Comparison of ENCODE assay signal across 1 cellular context in the genomic region with DNA sequence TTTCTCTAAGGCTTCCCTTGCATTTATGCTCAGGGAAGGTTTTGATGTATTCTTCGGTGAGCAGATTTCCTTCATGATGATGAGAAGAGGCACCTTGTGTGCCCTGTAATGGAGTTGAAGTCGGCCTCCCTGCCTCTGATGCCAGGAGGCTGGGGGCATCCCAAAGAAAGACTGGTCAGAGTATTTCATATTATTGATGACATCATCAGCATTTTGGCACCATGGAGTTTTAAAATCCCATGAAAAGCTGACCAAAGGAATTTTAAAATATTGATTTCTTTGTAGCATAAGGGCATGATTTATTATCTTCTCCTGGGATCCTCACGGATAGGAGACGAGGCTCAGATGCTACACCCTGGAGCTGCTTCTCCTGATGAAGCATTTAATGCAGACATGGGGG.
TF ChIP-seq lines count a peak whose summit lies in the region.

No MANE protein-coding gene starts in this region.

TF ChIP-seq in HepG2, 621 proteins besides CTCF, POLR2A, EP300 and RAD21 (continued from another document):
- TF ChIP-seq, protein P1, sequence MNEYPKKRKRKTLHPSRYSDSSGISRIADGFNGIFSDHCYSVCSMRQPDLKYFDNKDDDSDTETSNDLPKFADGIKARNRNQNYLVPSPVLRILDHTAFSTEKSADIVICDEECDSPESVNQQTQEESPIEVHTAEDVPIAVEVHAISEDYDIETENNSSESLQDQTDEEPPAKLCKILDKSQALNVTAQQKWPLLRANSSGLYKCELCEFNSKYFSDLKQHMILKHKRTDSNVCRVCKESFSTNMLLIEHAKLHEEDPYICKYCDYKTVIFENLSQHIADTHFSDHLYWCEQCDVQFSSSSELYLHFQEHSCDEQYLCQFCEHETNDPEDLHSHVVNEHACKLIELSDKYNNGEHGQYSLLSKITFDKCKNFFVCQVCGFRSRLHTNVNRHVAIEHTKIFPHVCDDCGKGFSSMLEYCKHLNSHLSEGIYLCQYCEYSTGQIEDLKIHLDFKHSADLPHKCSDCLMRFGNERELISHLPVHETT (CRISPR knock-in tag; conservative IDR thresholded peaks at IDR 0.05): no peak
- TF ChIP-seq ZNF761 (CRISPR knock-in tag; conservative IDR thresholded peaks at IDR 0.05) (no peak), ZSCAN25 (CRISPR knock-in tag; IDR thresholded peaks at IDR 0.05) (no peak), MAFF (IDR thresholded peaks at IDR 0.05; ENCODE audit: low read depth, low read length) (peak; percentile 52; the same call in 1 of the 2 replicates), ESRRA (CRISPR knock-in tag; IDR thresholded peaks at IDR 0.05; ENCODE audit: low read depth) (no peak), CREB1 (IDR thresholded peaks at IDR 0.05) (peak; percentile 69), CREB1 (CRISPR knock-in tag; IDR thresholded peaks at IDR 0.05) (no peak), SMARCE1 (IDR thresholded peaks at IDR 0.05; ENCODE audit: borderline replicate concordance) (no peak), ISX (CRISPR knock-in tag; conservative IDR thresholded peaks at IDR 0.05) (no peak), POLR2AphosphoS5 (IDR thresholded peaks at IDR 0.05; ENCODE audit: low read depth, low read length) (no peak), MBD4 (IDR thresholded peaks at IDR 0.05; ENCODE audit: borderline replicate concordance, low read length) (no peak), KLF6 (CRISPR knock-in tag; IDR thresholded peaks at IDR 0.05) (no peak), MAFK (conservative IDR thresholded peaks at IDR 0.05 in 1 of 2, IDR thresholded peaks at IDR 0.05 in 1 of 2; ENCODE audit: low read length in 2 of 2) (peak; percentile 38 to 62; a peak in 3 of 4 replicates)
- TF ChIP-seq, protein P2, sequence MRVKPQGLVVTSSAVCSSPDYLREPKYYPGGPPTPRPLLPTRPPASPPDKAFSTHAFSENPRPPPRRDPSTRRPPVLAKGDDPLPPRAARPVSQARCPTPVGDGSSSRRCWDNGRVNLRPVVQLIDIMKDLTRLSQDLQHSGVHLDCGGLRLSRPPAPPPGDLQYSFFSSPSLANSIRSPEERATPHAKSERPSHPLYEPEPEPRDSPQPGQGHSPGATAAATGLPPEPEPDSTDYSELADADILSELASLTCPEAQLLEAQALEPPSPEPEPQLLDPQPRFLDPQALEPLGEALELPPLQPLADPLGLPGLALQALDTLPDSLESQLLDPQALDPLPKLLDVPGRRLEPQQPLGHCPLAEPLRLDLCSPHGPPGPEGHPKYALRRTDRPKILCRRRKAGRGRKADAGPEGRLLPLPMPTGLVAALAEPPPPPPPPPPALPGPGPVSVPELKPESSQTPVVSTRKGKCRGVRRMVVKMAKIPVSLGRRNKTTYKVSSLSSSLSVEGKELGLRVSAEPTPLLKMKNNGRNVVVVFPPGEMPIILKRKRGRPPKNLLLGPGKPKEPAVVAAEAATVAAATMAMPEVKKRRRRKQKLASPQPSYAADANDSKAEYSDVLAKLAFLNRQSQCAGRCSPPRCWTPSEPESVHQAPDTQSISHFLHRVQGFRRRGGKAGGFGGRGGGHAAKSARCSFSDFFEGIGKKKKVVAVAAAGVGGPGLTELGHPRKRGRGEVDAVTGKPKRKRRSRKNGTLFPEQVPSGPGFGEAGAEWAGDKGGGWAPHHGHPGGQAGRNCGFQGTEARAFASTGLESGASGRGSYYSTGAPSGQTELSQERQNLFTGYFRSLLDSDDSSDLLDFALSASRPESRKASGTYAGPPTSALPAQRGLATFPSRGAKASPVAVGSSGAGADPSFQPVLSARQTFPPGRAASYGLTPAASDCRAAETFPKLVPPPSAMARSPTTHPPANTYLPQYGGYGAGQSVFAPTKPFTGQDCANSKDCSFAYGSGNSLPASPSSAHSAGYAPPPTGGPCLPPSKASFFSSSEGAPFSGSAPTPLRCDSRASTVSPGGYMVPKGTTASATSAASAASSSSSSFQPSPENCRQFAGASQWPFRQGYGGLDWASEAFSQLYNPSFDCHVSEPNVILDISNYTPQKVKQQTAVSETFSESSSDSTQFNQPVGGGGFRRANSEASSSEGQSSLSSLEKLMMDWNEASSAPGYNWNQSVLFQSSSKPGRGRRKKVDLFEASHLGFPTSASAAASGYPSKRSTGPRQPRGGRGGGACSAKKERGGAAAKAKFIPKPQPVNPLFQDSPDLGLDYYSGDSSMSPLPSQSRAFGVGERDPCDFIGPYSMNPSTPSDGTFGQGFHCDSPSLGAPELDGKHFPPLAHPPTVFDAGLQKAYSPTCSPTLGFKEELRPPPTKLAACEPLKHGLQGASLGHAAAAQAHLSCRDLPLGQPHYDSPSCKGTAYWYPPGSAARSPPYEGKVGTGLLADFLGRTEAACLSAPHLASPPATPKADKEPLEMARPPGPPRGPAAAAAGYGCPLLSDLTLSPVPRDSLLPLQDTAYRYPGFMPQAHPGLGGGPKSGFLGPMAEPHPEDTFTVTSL (CRISPR knock-in tag; IDR thresholded peaks at IDR 0.05; ENCODE audit: borderline replicate concordance): no peak
- TF ChIP-seq, protein P3, sequence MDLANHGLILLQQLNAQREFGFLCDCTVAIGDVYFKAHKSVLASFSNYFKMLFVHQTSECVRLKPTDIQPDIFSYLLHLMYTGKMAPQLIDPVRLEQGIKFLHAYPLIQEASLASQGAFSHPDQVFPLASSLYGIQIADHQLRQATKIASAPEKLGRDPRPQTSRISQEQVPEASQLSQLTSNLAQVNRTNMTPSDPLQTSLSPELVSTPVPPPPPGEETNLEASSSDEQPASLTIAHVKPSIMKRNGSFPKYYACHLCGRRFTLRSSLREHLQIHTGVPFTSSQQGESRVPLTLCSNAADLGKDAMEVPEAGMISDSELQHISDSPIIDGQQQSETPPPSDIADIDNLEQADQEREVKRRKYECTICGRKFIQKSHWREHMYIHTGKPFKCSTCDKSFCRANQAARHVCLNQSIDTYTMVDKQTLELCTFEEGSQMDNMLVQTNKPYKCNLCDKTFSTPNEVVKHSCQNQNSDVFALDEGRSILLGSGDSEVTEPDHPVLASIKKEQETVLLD (CRISPR knock-in tag; IDR thresholded peaks at IDR 0.05; ENCODE audit: low read depth): no peak
- TF ChIP-seq, protein P4, sequence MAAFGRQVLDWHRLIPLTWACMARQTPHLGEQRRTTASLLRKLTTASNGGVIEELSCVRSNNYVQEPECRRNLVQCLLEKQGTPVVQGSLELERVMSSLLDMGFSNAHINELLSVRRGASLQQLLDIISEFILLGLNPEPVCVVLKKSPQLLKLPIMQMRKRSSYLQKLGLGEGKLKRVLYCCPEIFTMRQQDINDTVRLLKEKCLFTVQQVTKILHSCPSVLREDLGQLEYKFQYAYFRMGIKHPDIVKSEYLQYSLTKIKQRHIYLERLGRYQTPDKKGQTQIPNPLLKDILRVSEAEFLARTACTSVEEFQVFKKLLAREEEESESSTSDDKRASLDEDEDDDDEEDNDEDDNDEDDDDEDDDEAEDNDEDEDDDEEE (CRISPR knock-in tag; IDR thresholded peaks at IDR 0.05): no peak
